Comparison of ENCODE assay signal across 13 cellular contexts in genomic region chr19:12868540-12869112, GRCh38. TPM values are rescaled to one million over a fixed set of nuclear protein-coding genes. Genes with fewer than 3 reads are reported as not detected.
DNase-seq lines count a peak whose midpoint lies in the region; ATAC-seq and TF ChIP-seq lines count a peak whose summit lies in the region.
"Had no signal": no experiment of that assay in that cellular context is flagged by ENCODE, and none has a peak within 500 bp of the region (broad histone marks: within the 10 kb centered on the region; RNA-seq: fewer than 3 reads in every experiment).

No MANE protein-coding gene starts in this region.

- H3K4me3 Mint-ChIP-seq in stimulated activated effector memory CD8-positive, alpha-beta T cell treated with anti-CD3 and anti-CD28 coated beads, Interleukin-12 subunit alpha, Interleukin-12 subunit beta, amount 100 ng/mL, for 72 hours: no peak overlapping the region

- H4K8ac ChIP-seq in mesenchymal stem cell (ENCODE audit: low read length): no peak overlapping the region

- H3K23ac ChIP-seq in mesenchymal stem cell (ENCODE audit: low read length in 2 of 2): no peak overlapping the region

- H3K27me3 ChIP-seq in right atrium auricular region (no peaks in the 10 kb centered on the region), mesenchymal stem cell (ENCODE audit: control insufficient read depth in 1 of 2, insufficient read depth in 1 of 2, low read length in 2 of 2) (peaks cover 4 to 6% of the 10 kb centered on the region in 2 experiments)
- H3K27me3 ChIP-seq: BLaER1 treated with 17β-estradiol and CSF1 and Interleukin-3, amounts not matched to agents 10 nM and 100 nM had no signal

- H4K91ac ChIP-seq in mesenchymal stem cell (ENCODE audit: low read length): no peak overlapping the region

- DNase-seq in Right ventricle myocardium superior (peak; percentile 34), right atrium auricular region (ENCODE audit: low spot score) (no peak), HCEC 1CT (no peak), mesenchymal stem cell (no peak)
- DNase-seq in stimulated activated effector memory CD8-positive, alpha-beta T cell treated with anti-CD3 and anti-CD28 coated beads, Interleukin-12 subunit alpha, Interleukin-12 subunit beta, amount 100 ng/mL, for 72 hours (ENCODE audit: low spot score in 2 of 2): no peak
- DNase-seq: cerebellar nuclear complex, NCI-H2171, spleen had no signal

- H3K9me3 ChIP-seq in right atrium auricular region: no peaks in the 10 kb centered on the region
- no peaks in the 10 kb centered on the region for H3K9me3 ChIP-seq in mesenchymal stem cell (ENCODE audit: control insufficient read depth, low read length)

- H2BK120ac ChIP-seq in mesenchymal stem cell (ENCODE audit: low read depth, low read length): no peak overlapping the region

- H3K36me3 ChIP-seq in right atrium auricular region (no peaks in the 10 kb centered on the region), mesenchymal stem cell (ENCODE audit: control insufficient read depth in 1 of 2, insufficient read depth in 2 of 2, low read depth in 1 of 2, low read length in 2 of 2) (peaks cover 0 to 7% of the 10 kb centered on the region in 2 experiments)

- no peak for TF ChIP-seq CTCF in right atrium auricular region (IDR thresholded peaks at IDR 0.05)

- intact Hi-C loops in Right ventricle myocardium superior (cut with DNase I): no loop called here

- no peak overlapping the region for H3K14ac ChIP-seq in mesenchymal stem cell (ENCODE audit: low read length in 2 of 2)

- H3K9me3 Mint-ChIP-seq in stimulated activated effector memory CD8-positive, alpha-beta T cell treated with anti-CD3 and anti-CD28 coated beads, Interleukin-12 subunit alpha, Interleukin-12 subunit beta, amount 100 ng/mL, for 72 hours: no peaks in the 10 kb centered on the region
- H3K9me3 Mint-ChIP-seq: activated T-helper 1 cell treated with anti-CD3 and anti-CD28 coated beads, Interleukin-12 subunit alpha, Interleukin-12 subunit beta, Interleukin-2, Interleukin-4 antibody, amounts not matched to agents 30 ng/mL and 10 ng/mL and 1 ng/mL, durations not matched to agents 14 hours and 24 hours and 36 hours had no signal

- no peak overlapping the region for H3K4me2 ChIP-seq in mesenchymal stem cell (ENCODE audit: low read length, poor library complexity, severe bottlenecking)

- H2BK15ac ChIP-seq in mesenchymal stem cell (ENCODE audit: low read depth, poor library complexity, severe bottlenecking): no peak overlapping the region

- H3K27ac ChIP-seq in right atrium auricular region (no peak overlapping the region), mesenchymal stem cell (ENCODE audit: low read length, poor library complexity, severe bottlenecking) (no peak overlapping the region)

- peaks cover 20% of the 10 kb centered on the region for H3K4me1 Mint-ChIP-seq in stimulated activated effector memory CD8-positive, alpha-beta T cell treated with anti-CD3 and anti-CD28 coated beads, Interleukin-12 subunit alpha, Interleukin-12 subunit beta, amount 100 ng/mL, for 72 hours

- H2AK5ac ChIP-seq in mesenchymal stem cell (ENCODE audit: low read length, severe bottlenecking): no peak overlapping the region

- H3K9ac ChIP-seq in mesenchymal stem cell (ENCODE audit: low read length): no peak overlapping the region

- no peaks in the 10 kb centered on the region for H3K79me1 ChIP-seq in mesenchymal stem cell (replicated peaks; ENCODE audit: low read length, poor library complexity, severe bottlenecking)

- no peak overlapping the region for H3K18ac ChIP-seq in mesenchymal stem cell (ENCODE audit: low read depth in 1 of 2, low read length in 2 of 2)

- no peak overlapping the region for H2AFZ ChIP-seq in mesenchymal stem cell (ENCODE audit: low read depth, low read length)

- no peak overlapping the region for H3K4ac ChIP-seq in mesenchymal stem cell (ENCODE audit: low read depth in 1 of 2, low read length in 2 of 2)

- 94% methylated on average over 10 of the region's 10 CpGs for whole genome bisulfite sequencing in mesenchymal stem cell

- no peak overlapping the region for H2BK5ac ChIP-seq in mesenchymal stem cell (ENCODE audit: low read depth, low read length, poor library complexity, severe bottlenecking)

- no peak overlapping the region for H3K27ac Mint-ChIP-seq in stimulated activated effector memory CD8-positive, alpha-beta T cell treated with anti-CD3 and anti-CD28 coated beads, Interleukin-12 subunit alpha, Interleukin-12 subunit beta, amount 100 ng/mL, for 72 hours

- H2BK12ac ChIP-seq in mesenchymal stem cell (ENCODE audit: low read length in 2 of 2): no peak overlapping the region

- H3K4me3 ChIP-seq in right atrium auricular region (no peak overlapping the region), mesenchymal stem cell (ENCODE audit: insufficient read depth in 1 of 2, low read depth in 1 of 2, low read length in 2 of 2) (no peak overlapping the region)

- ATAC-seq in Right ventricle myocardium superior (ENCODE audit: poor library complexity) (no peak), SK-N-SH treated with all-trans-retinoic acid at 6 μM for 48 hours (peak; percentile 27; the same call in 2 of the 3 replicates)
- ATAC-seq in stimulated activated effector memory CD8-positive, alpha-beta T cell treated with anti-CD3 and anti-CD28 coated beads, Interleukin-12 subunit alpha, Interleukin-12 subunit beta, amount 100 ng/mL, for 72 hours: peak; percentile 4

- peaks cover 0 to 12% of the 10 kb centered on the region in 2 donors for H3K4me1 ChIP-seq in right atrium auricular region
- H3K4me1 ChIP-seq in mesenchymal stem cell (ENCODE audit: control insufficient read depth, insufficient read depth, low read depth, low read length): peaks cover 10% of the 10 kb centered on the region

- H3K36me3 Mint-ChIP-seq in stimulated activated effector memory CD8-positive, alpha-beta T cell treated with anti-CD3 and anti-CD28 coated beads, Interleukin-12 subunit alpha, Interleukin-12 subunit beta, amount 100 ng/mL, for 72 hours: peaks cover 6% of the 10 kb centered on the region

TF ChIP-seq in SK-N-SH treated with all-trans-retinoic acid at 6 μM for 48 hours, 23 proteins besides CTCF, POLR2A, EP300 and RAD21 (continues in another document):
- TF ChIP-seq, protein P1, sequence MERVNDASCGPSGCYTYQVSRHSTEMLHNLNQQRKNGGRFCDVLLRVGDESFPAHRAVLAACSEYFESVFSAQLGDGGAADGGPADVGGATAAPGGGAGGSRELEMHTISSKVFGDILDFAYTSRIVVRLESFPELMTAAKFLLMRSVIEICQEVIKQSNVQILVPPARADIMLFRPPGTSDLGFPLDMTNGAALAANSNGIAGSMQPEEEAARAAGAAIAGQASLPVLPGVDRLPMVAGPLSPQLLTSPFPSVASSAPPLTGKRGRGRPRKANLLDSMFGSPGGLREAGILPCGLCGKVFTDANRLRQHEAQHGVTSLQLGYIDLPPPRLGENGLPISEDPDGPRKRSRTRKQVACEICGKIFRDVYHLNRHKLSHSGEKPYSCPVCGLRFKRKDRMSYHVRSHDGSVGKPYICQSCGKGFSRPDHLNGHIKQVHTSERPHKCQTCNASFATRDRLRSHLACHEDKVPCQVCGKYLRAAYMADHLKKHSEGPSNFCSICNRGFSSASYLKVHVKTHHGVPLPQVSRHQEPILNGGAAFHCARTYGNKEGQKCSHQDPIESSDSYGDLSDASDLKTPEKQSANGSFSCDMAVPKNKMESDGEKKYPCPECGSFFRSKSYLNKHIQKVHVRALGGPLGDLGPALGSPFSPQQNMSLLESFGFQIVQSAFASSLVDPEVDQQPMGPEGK (CRISPR knock-in tag; IDR thresholded peaks at IDR 0.05; ENCODE audit: borderline replicate concordance): no peak
- no peak for TF ChIP-seq ZFP30 (CRISPR knock-in tag; IDR thresholded peaks at IDR 0.05)
- no peak for TF ChIP-seq ZNF8 (CRISPR knock-in tag; IDR thresholded peaks at IDR 0.05)
- no peak for TF ChIP-seq TSHZ2 (CRISPR knock-in tag; IDR thresholded peaks at IDR 0.05)
- no peak for TF ChIP-seq TCF4 (CRISPR knock-in tag; IDR thresholded peaks at IDR 0.05; ENCODE audit: borderline replicate concordance)
- no peak for TF ChIP-seq ZC3H10 (CRISPR knock-in tag; IDR thresholded peaks at IDR 0.05)

RNA-seq across cellular contexts. Expression of gene DNASE2, which starts 12.6 kb away (rescaled TPM):
- total RNA-seq in Right ventricle myocardium superior (16.9 TPM), right atrium auricular region (10 to 100 TPM; 24.2 to 24.9 TPM)
- polyA plus RNA-seq in mesenchymal stem cell (2013, experiment 1 of 2): 66.9 TPM
- polyA plus RNA-seq in mesenchymal stem cell (2013, experiment 2 of 2): 67.1 TPM

RNA-seq across cellular contexts. Expression of gene KLF1, which starts 18.4 kb away (rescaled TPM):
- total RNA-seq in Right ventricle myocardium superior: not detected
- under 1 TPM in 1 of 2 donors, not detected in 1; 0.26 TPM for total RNA-seq in right atrium auricular region
- polyA plus RNA-seq in mesenchymal stem cell (2013, experiment 1 of 2): not detected
- polyA plus RNA-seq in mesenchymal stem cell (2013, experiment 2 of 2): not detected
- total RNA-seq: mononuclear cell, subcutaneous adipose tissue had no signal

RNA-seq across cellular contexts. Expression of gene GCDH, which starts 22.3 kb away (rescaled TPM):
- 39.5 TPM for total RNA-seq in Right ventricle myocardium superior
- 10 to 100 TPM; 28.4 to 58.3 TPM for total RNA-seq in right atrium auricular region
- polyA plus RNA-seq in mesenchymal stem cell (2013, experiment 1 of 2): 4.6 TPM
- 5.0 TPM for polyA plus RNA-seq in mesenchymal stem cell (2013, experiment 2 of 2)

RNA-seq across cellular contexts. Expression of gene MAST1, which starts 30.3 kb away (rescaled TPM):
- total RNA-seq in Right ventricle myocardium superior: not detected
- total RNA-seq in right atrium auricular region: not detected
- 0.48 TPM for polyA plus RNA-seq in mesenchymal stem cell (2013, experiment 1 of 2)
- 0.29 TPM for polyA plus RNA-seq in mesenchymal stem cell (2013, experiment 2 of 2)

RNA-seq across cellular contexts. Expression of gene RTBDN, which starts 34.2 kb away (rescaled TPM):
- not detected for total RNA-seq in Right ventricle myocardium superior
- not detected for total RNA-seq in right atrium auricular region
- polyA plus RNA-seq in mesenchymal stem cell (2013, experiment 1 of 2): 0.03 TPM
- polyA plus RNA-seq in mesenchymal stem cell (2013, experiment 2 of 2): not detected
- total RNA-seq: activated T-helper 1 cell treated with anti-CD3 and anti-CD28 coated beads, Interleukin-12 subunit alpha, Interleukin-12 subunit beta, Interleukin-2, Interleukin-4 antibody, amounts not matched to agents 30 ng/mL and 10 ng/mL and 1 ng/mL, durations not matched to agents 14 hours and 24 hours and 36 hours; spleen; subcutaneous adipose tissue had no signal
- polyA plus RNA-seq: spleen had no signal
